24 cellular contexts compared by ENCODE assay signal in genomic region chrX:67587946-67588624, GRCh38. TPM values are rescaled to one million over a fixed set of nuclear protein-coding genes. Genes with fewer than 3 reads are reported as not detected.
DNase-seq lines count a peak whose midpoint lies in the region; ATAC-seq and TF ChIP-seq lines count a peak whose summit lies in the region.
"Had no signal": no experiment of that assay in that cellular context is flagged by ENCODE, and none has a peak within 500 bp of the region (broad histone marks: within the 10 kb centered on the region; RNA-seq: fewer than 3 reads in every experiment).

No MANE protein-coding gene starts in this region.

- CTCF ChIA-PET in activated naive CD4-positive, alpha-beta T cell treated with anti-CD3 and anti-CD28 coated beads, Interleukin-2, amount 10 ng/mL, durations not matched to agents 7 days and 5 days (lab: Charles Lee) = no interaction called here

- H3K27me3 ChIP-seq in adipocyte (replicated peaks; ENCODE audit: control insufficient read depth, insufficient read depth, low read length) (peaks cover 9% of the 10 kb centered on the region), gastroesophageal sphincter (no peaks in the 10 kb centered on the region)
- H3K27me3 ChIP-seq: transverse colon had no signal

- no peak for TF ChIP-seq POLR2A in gastroesophageal sphincter (IDR thresholded peaks at IDR 0.05)

- H3K4me3 ChIP-seq in adipocyte (ENCODE audit: low read length) (no peak overlapping the region), gastroesophageal sphincter (no peak overlapping the region), skeletal muscle cell (ENCODE audit: low read depth, low read length) (no peak overlapping the region)
- H3K4me3 ChIP-seq: transverse colon had no signal

- H3K9me3 Mint-ChIP-seq in activated naive CD4-positive, alpha-beta T cell treated with anti-CD3 and anti-CD28 coated beads, Interleukin-2, amount 10 ng/mL, durations not matched to agents 7 days and 5 days = no peaks in the 10 kb centered on the region
- H3K9me3 Mint-ChIP-seq: activated naive CD4-positive, alpha-beta T cell treated with anti-CD3 and anti-CD28 coated beads for 36 hours; naive thymus-derived CD8-positive, alpha-beta T cell; stimulated activated effector memory CD8-positive, alpha-beta T cell treated with anti-CD3 and anti-CD28 coated beads, Interleukin-12 subunit alpha, Interleukin-12 subunit beta, amount 100 ng/mL, for 72 hours; T-helper 1 cell treated with Interleukin-12 subunit alpha and Interleukin-12 subunit beta and Interleukin-4 antibody, amounts not matched to agents 30 μg/mL and 1 μg/mL, for 36 hours had no signal

- DNase-seq in Caki2 (ENCODE audit: low read depth) (peak; percentile 6), adipocyte (ENCODE audit: low read depth) (peak; percentile 13), skeletal muscle cell (ENCODE audit: low read depth) (peak; percentile 50), OCI-M2 (lab: John Stamatoyannopoulos, UW; ENCODE audit: unreplicated experiment) (no peak)
- no peak for DNase-seq in activated CD4-positive, alpha-beta T cell treated with anti-CD3 and anti-CD28 coated beads, Interleukin-2, amount 50 U/mL, for 1 hour
- no peak for DNase-seq in activated naive CD4-positive, alpha-beta T cell treated with anti-CD3 and anti-CD28 coated beads, Interleukin-2, amount 10 ng/mL, durations not matched to agents 7 days and 5 days
- DNase-seq: activated CD4-positive, alpha-beta T cell treated with anti-CD3 and anti-CD28 coated beads, Interleukin-2, amount 50 U/mL, for 48 hours; activated naive CD4-positive, alpha-beta T cell treated with anti-CD3 and anti-CD28 coated beads for 36 hours; dermis blood vessel endothelial cell; H9; mesenchymal stem cell; naive thymus-derived CD8-positive, alpha-beta T cell; NCI-H187 treated with DMSO at 0.1 percent for 48 hours; NCI-H524; posterior cingulate gyrus; SHP77 treated with DMSO at 0.1 percent for 48 hours; transverse colon; WERI-Rb-1 had no signal

- H3K4me3 Mint-ChIP-seq in activated naive CD4-positive, alpha-beta T cell treated with anti-CD3 and anti-CD28 coated beads, Interleukin-2, amount 10 ng/mL, durations not matched to agents 7 days and 5 days = no peak overlapping the region
- H3K4me3 Mint-ChIP-seq: activated naive CD4-positive, alpha-beta T cell treated with anti-CD3 and anti-CD28 coated beads for 36 hours; H9; IgD-negative memory B cell; naive thymus-derived CD8-positive, alpha-beta T cell; stimulated activated effector memory CD8-positive, alpha-beta T cell treated with anti-CD3 and anti-CD28 coated beads, Interleukin-12 subunit alpha, Interleukin-12 subunit beta, amount 100 ng/mL, for 72 hours; T-helper 1 cell treated with Interleukin-12 subunit alpha and Interleukin-12 subunit beta and Interleukin-4 antibody, amounts not matched to agents 30 μg/mL and 1 μg/mL, for 36 hours had no signal

- H3K36me3 ChIP-seq in adipocyte (ENCODE audit: control insufficient read depth, insufficient read depth, low read length, severe bottlenecking) (no peaks in the 10 kb centered on the region), gastroesophageal sphincter (no peaks in the 10 kb centered on the region)
- H3K36me3 ChIP-seq: transverse colon, WERI-Rb-1 had no signal

- WGBS in gastroesophageal sphincter (ENCODE audit: low coverage in 1 of 2), 2 donors = 73% methylated on average over 3 of the region's 3 CpGs; no CpG with 5 or more reads in 1 of the 2 donors

- no peak overlapping the region for H3K27ac ChIP-seq in gastroesophageal sphincter
- H3K27ac ChIP-seq: epithelial cell of prostate, transverse colon, WERI-Rb-1 had no signal

- TF ChIP-seq CTCF in gastroesophageal sphincter (IDR thresholded peaks at IDR 0.05) = no peak

- no peaks in the 10 kb centered on the region for H3K4me1 Mint-ChIP-seq in activated naive CD4-positive, alpha-beta T cell treated with anti-CD3 and anti-CD28 coated beads, Interleukin-2, amount 10 ng/mL, durations not matched to agents 7 days and 5 days
- H3K4me1 Mint-ChIP-seq: IgD-negative memory B cell; naive thymus-derived CD8-positive, alpha-beta T cell; stimulated activated effector memory CD8-positive, alpha-beta T cell treated with anti-CD3 and anti-CD28 coated beads, Interleukin-12 subunit alpha, Interleukin-12 subunit beta, amount 100 ng/mL, for 72 hours had no signal

- H3K4me1 ChIP-seq in adipocyte (ENCODE audit: control insufficient read depth, insufficient read depth, low read length) (peaks cover 27% of the 10 kb centered on the region), gastroesophageal sphincter (no peaks in the 10 kb centered on the region)
- H3K4me1 ChIP-seq: transverse colon had no signal

- ATAC-seq in gastroesophageal sphincter (peak; percentile 57), GM18520 (IDR thresholded peaks at IDR 0.05; ENCODE audit: unreplicated experiment) (no peak)
- ATAC-seq: naive thymus-derived CD8-positive, alpha-beta T cell; stimulated activated effector memory CD8-positive, alpha-beta T cell treated with anti-CD3 and anti-CD28 coated beads, Interleukin-12 subunit alpha, Interleukin-12 subunit beta, amount 100 ng/mL, for 72 hours had no signal

- no peaks in the 10 kb centered on the region for H3K9me3 ChIP-seq in adipocyte (ENCODE audit: control insufficient read depth, low read length)
- no peaks in the 10 kb centered on the region for H3K9me3 ChIP-seq in gastroesophageal sphincter
- H3K9me3 ChIP-seq: transverse colon had no signal

- no peak overlapping the region for H3K27ac Mint-ChIP-seq in activated naive CD4-positive, alpha-beta T cell treated with anti-CD3 and anti-CD28 coated beads, Interleukin-2, amount 10 ng/mL, durations not matched to agents 7 days and 5 days
- H3K27ac Mint-ChIP-seq: activated naive CD4-positive, alpha-beta T cell treated with anti-CD3 and anti-CD28 coated beads for 36 hours; H9; IgD-negative memory B cell; naive thymus-derived CD8-positive, alpha-beta T cell; stimulated activated effector memory CD8-positive, alpha-beta T cell treated with anti-CD3 and anti-CD28 coated beads, Interleukin-12 subunit alpha, Interleukin-12 subunit beta, amount 100 ng/mL, for 72 hours; T-helper 1 cell treated with Interleukin-12 subunit alpha and Interleukin-12 subunit beta and Interleukin-4 antibody, amounts not matched to agents 30 μg/mL and 1 μg/mL, for 36 hours had no signal

- no peaks in the 10 kb centered on the region for H3K27me3 Mint-ChIP-seq in activated naive CD4-positive, alpha-beta T cell treated with anti-CD3 and anti-CD28 coated beads, Interleukin-2, amount 10 ng/mL, durations not matched to agents 7 days and 5 days
- H3K27me3 Mint-ChIP-seq: IgD-negative memory B cell had no signal

- no peak overlapping the region for H3K9ac ChIP-seq in adipocyte (ENCODE audit: low read length)

- TF ChIP-seq EP300 in gastroesophageal sphincter (IDR thresholded peaks at IDR 0.05) = no peak

- in situ Hi-C loops in Caki2 (cut with HindIII; ENCODE audit: low pct_unique_long_range_greater_than_20kb, low sequenced_read_pairs) = no loop called here

- H3K36me3 Mint-ChIP-seq in activated naive CD4-positive, alpha-beta T cell treated with anti-CD3 and anti-CD28 coated beads, Interleukin-2, amount 10 ng/mL, durations not matched to agents 7 days and 5 days = no peaks in the 10 kb centered on the region
- H3K36me3 Mint-ChIP-seq: IgD-negative memory B cell; naive thymus-derived CD8-positive, alpha-beta T cell; stimulated activated effector memory CD8-positive, alpha-beta T cell treated with anti-CD3 and anti-CD28 coated beads, Interleukin-12 subunit alpha, Interleukin-12 subunit beta, amount 100 ng/mL, for 72 hours had no signal

RNA-seq across cellular contexts. Expression of gene AR, which starts 44.3 kb away (rescaled TPM):
- total RNA-seq in Caki2 (2014; rRNA removed; shearing (Covaris generic); ENCODE audit: low replicate concordance) = 13.3 and 17.8 TPM in 2 replicates
- 1 to 10 TPM; 2.9 to 9.8 (median 6.3) TPM for total RNA-seq in gastroesophageal sphincter
- total RNA-seq: activated naive CD4-positive, alpha-beta T cell treated with anti-CD3 and anti-CD28 coated beads for 36 hours; naive thymus-derived CD8-positive, alpha-beta T cell had no signal

Comparison
In these comparisons a context has a peak if more than half of its experiments do, and no peak if none do; other contexts are left out.
1. DNase-seq: peak in Caki2 (single experiment), adipocyte (single experiment) and skeletal muscle cell (single experiment); none in OCI-M2 (single experiment), activated CD4-positive, alpha-beta T cell treated with anti-CD3 and anti-CD28 coated beads, Interleukin-2, amount 50 U/mL, for 1 hour (single experiment) and activated naive CD4-positive, alpha-beta T cell treated with anti-CD3 and anti-CD28 coated beads, Interleukin-2, amount 10 ng/mL, durations not matched to agents 7 days and 5 days (single experiment).